8 cellular contexts compared by ENCODE assay signal in the genomic region with DNA sequence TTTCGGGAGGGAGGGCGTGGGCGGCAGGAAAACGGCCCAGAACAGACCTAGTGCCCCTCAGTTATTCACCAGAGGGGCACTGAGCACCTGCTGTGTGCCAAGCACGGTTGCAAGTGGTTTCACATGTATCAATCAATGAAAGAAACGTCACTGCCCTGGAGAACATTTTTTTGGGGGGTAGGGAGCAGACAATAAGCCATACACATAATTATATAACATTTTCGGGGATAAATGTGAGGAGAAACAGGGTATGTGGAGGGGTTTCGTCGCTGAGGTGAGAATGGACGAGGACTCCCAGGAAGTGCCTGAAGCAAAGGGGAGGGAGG. TPM values are rescaled to one million over a fixed set of nuclear protein-coding genes. Genes with fewer than 3 reads are reported as not detected.
DNase-seq lines count a peak whose midpoint lies in the region; FAIRE-seq and TF ChIP-seq lines count a peak whose summit lies in the region.

No MANE protein-coding gene starts in this region.

- DNase-seq in astrocyte (ENCODE audit: low read depth) (no peak), DMS 273 (lab: John Stamatoyannopoulos, UW; ENCODE audit: unreplicated experiment) (no peak), SKM-1 treated with dmso at 0.1 percent for 144 hours (lab: John Stamatoyannopoulos, UW; ENCODE audit: unreplicated experiment) (no peak), G401 (ENCODE audit: low spot score) (no peak)
- no peak for DNase-seq in stimulated activated CD4-positive, alpha-beta T cell treated with anti-CD3 and anti-CD28 coated beads, Interleukin-4, amount 100 ng/mL, for 4 hours

- H3K4me3 ChIP-seq in HUES64 (ENCODE audit: low read length): peak overlapping the region; percentile 26; the same call in 1 of the 2 replicates
- no peak overlapping the region for H3K4me3 ChIP-seq in astrocyte (ENCODE audit: insufficient read depth, low read depth, low read length)
- peak overlapping the region; percentile 45 to 65 for H3K4me3 ChIP-seq in muscle layer of colon (ENCODE audit: low read depth in 1 of 2, low read length in 2 of 2)

- H3K4me2 ChIP-seq in astrocyte (ENCODE audit: low read length): peak overlapping the region; percentile 83

- H3K27me3 Mint-ChIP-seq in astrocyte (ENCODE audit: low read depth, unreplicated experiment): no peaks in the 10 kb centered on the region

- H3K36me3 Mint-ChIP-seq in astrocyte (ENCODE audit: low read depth, unreplicated experiment): peaks cover 15% of the 10 kb centered on the region

- H3K27me3 ChIP-seq in HUES64 (ENCODE audit: insufficient read depth, low read length) (no peaks in the 10 kb centered on the region), astrocyte (ENCODE audit: insufficient read depth, low read length) (no peaks in the 10 kb centered on the region), muscle layer of colon (ENCODE audit: control insufficient read depth in 1 of 2, insufficient read depth in 2 of 2, low read length in 2 of 2) (no peaks in the 10 kb centered on the region)

- peak overlapping the region; percentile 78 for H3K4me3 Mint-ChIP-seq in astrocyte (ENCODE audit: unreplicated experiment)

- H3K9me3 Mint-ChIP-seq in astrocyte (ENCODE audit: unreplicated experiment): peaks cover 13% of the 10 kb centered on the region

- H3K27ac ChIP-seq in 22Rv1: no peak overlapping the region
- H3K27ac ChIP-seq in HUES64 (ENCODE audit: low read depth, low read length): no peak overlapping the region
- H3K27ac ChIP-seq in astrocyte (ENCODE audit: low read depth, low read length): no peak overlapping the region
- H3K27ac ChIP-seq in muscle layer of colon (ENCODE audit: low read depth, low read length): no peak overlapping the region

- peak; percentile 72 for TF ChIP-seq CTCF in 22Rv1 (IDR thresholded peaks at IDR 0.05)
- no peak for TF ChIP-seq CTCF in astrocyte (IDR thresholded peaks at IDR 0.05; ENCODE audit: insufficient read depth, low read depth, low read length)

- no peaks in the 10 kb centered on the region for H4K20me1 ChIP-seq in astrocyte (ENCODE audit: insufficient read depth, low read length)

- H3K4me1 ChIP-seq in HUES64 (ENCODE audit: insufficient read depth, low read length): no peaks in the 10 kb centered on the region
- no peaks in the 10 kb centered on the region for H3K4me1 ChIP-seq in astrocyte (ENCODE audit: insufficient read depth, low read length)
- H3K4me1 ChIP-seq in muscle layer of colon (ENCODE audit: insufficient read depth, low read length): peaks cover 3% of the 10 kb centered on the region

- H3K36me3 ChIP-seq in HUES64 (ENCODE audit: insufficient read depth, low read length) (peaks cover 25% of the 10 kb centered on the region), astrocyte (ENCODE audit: insufficient read depth, low read length) (no peaks in the 10 kb centered on the region), muscle layer of colon (ENCODE audit: insufficient read depth, low read length) (peaks cover 13% of the 10 kb centered on the region)

- H3K9ac ChIP-seq in HUES64 (ENCODE audit: low read depth, low read length) (no peak overlapping the region), astrocyte (ENCODE audit: low read length) (no peak overlapping the region), muscle layer of colon (ENCODE audit: low read length) (no peak overlapping the region)

- WGBS in HUES64: 45% methylated on average over 10 of the region's 10 CpGs

- H2AFZ ChIP-seq in astrocyte (ENCODE audit: low read depth, low read length): peak overlapping the region; percentile 86

- FAIRE-seq in astrocyte (lab: Jason Lieb, UNC): no peak

- H3K4me1 Mint-ChIP-seq in astrocyte (ENCODE audit: low read depth, unreplicated experiment): no peaks in the 10 kb centered on the region

- no peaks in the 10 kb centered on the region for H3K9me3 ChIP-seq in HUES64 (ENCODE audit: insufficient read depth, low read depth, low read length)
- no peaks in the 10 kb centered on the region for H3K9me3 ChIP-seq in astrocyte (ENCODE audit: insufficient read depth, low read depth, low read length)
- H3K9me3 ChIP-seq in muscle layer of colon (ENCODE audit: low read length): no peaks in the 10 kb centered on the region

- no peak overlapping the region for H3K27ac Mint-ChIP-seq in astrocyte (ENCODE audit: unreplicated experiment)

- in situ Hi-C loops in G401 (cut with HindIII; ENCODE audit: low sequenced_read_pairs): no loop called here

- no peaks in the 10 kb centered on the region for H3K79me2 ChIP-seq in astrocyte (ENCODE audit: insufficient read depth, low read length)

RNA-seq across cellular contexts. Expression of a gene that starts 0.4 kb away (rescaled TPM):
- 10.6 TPM for polyA plus RNA-seq in HUES64 (2013, experiment 1 of 2)
- polyA plus RNA-seq in HUES64 (2013, experiment 2 of 2): 15.8 TPM
- total RNA-seq in astrocyte: 10.5 and 12.0 TPM in 2 replicates
- 3.7 and 7.9 TPM in 2 replicates for total RNA-seq in G401 (2014; rRNA removed; shearing (Covaris generic))
